In the genomic region with DNA sequence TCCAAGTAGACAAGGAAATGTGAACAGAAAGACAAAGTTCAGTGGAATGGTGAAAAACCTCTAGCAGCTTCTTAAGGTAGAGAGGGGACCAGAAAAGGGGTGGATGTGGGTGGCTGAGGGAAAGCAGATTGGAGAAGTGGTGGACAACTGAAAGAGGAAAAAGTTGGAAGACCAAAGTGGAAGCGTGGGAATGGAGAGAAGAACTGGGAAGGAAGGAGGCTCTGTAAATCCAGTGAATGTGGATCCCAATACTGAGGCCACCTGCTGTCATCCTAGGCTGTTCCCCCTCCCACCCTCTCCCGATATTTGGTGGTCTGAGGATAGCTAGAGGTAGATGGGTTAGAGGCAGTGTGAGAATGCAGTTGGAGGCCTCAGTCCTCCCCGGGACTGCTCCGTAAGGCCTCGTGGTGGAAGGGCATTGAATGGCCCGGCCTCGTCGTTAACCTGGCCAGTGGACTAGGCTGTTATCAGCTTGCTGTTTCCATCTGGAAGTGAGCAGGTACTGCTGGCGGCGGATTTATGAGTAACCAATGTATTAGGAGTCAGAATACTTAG, we compare ENCODE assay signal across 8 cellular contexts. TPM values are rescaled to one million over a fixed set of nuclear protein-coding genes. Genes with fewer than 3 reads are reported as not detected.
A peak's percentile ranks its signal among the peaks of the same experiment; 100 is the strongest.
DNase-seq lines count a peak whose midpoint lies in the region; ATAC-seq and TF ChIP-seq lines count a peak whose summit lies in the region.

No MANE protein-coding gene starts in this region.

- H3K4me3 Mint-ChIP-seq in CD14-positive monocyte (peak overlapping the region; percentile 93 to 95), IgD-negative memory B cell (peak overlapping the region; percentile 94 to 96 (median 96))
- peak overlapping the region; percentile 79 to 89 for H3K4me3 Mint-ChIP-seq in stimulated activated naive CD8-positive, alpha-beta T cell treated with anti-CD3 and anti-CD28 coated beads, Interleukin-15, amount 100 ng/mL, for 72 hours

- H3K9me3 Mint-ChIP-seq in CD14-positive monocyte: peaks cover 0 to 2% (median 0%) of the 10 kb centered on the region in 7 donors
- no peaks in the 10 kb centered on the region for H3K9me3 Mint-ChIP-seq in IgD-negative memory B cell
- H3K9me3 Mint-ChIP-seq in stimulated activated naive CD8-positive, alpha-beta T cell treated with anti-CD3 and anti-CD28 coated beads, Interleukin-15, amount 100 ng/mL, for 72 hours: no peaks in the 10 kb centered on the region

- no peaks in the 10 kb centered on the region for H3K27me3 ChIP-seq in ascending aorta

- H3K9me3 ChIP-seq in ascending aorta: no peaks in the 10 kb centered on the region

- no peaks in the 10 kb centered on the region for H3K36me3 ChIP-seq in ascending aorta

- no peak for DNase-seq in CD14-positive monocyte (ENCODE audit: low spot score)
- no peak for DNase-seq in ascending aorta (ENCODE audit: low spot score in 2 of 2)
- DNase-seq in islet precursor cell: peak; percentile 80
- peak in 1 of 2 donors; percentile 17 for DNase-seq in stimulated activated naive CD8-positive, alpha-beta T cell treated with anti-CD3 and anti-CD28 coated beads, Interleukin-15, amount 100 ng/mL, for 72 hours
- DNase-seq in NCI-H187 treated with DMSO at 0.1 percent for 48 hours (lab: John Stamatoyannopoulos, UW): no peak
- no peak for DNase-seq in NCI-H1694 (lab: John Stamatoyannopoulos, UW)
- no peak for DNase-seq in GM03348 (ENCODE audit: low spot score)

- H3K4me3 ChIP-seq in ascending aorta: peak overlapping the region; percentile 98

- peaks cover 4 to 15% of the 10 kb centered on the region in 2 donors for H3K4me1 ChIP-seq in ascending aorta

- H3K36me3 Mint-ChIP-seq in CD14-positive monocyte: peaks cover 0 to 3% of the 10 kb centered on the region in 2 donors
- H3K36me3 Mint-ChIP-seq in IgD-negative memory B cell: peaks cover 4% of the 10 kb centered on the region

- H3K4me1 Mint-ChIP-seq in CD14-positive monocyte (peaks cover 11% of the 10 kb centered on the region), IgD-negative memory B cell (peaks cover 15 to 19% (median 18%) of the 10 kb centered on the region in 3 donors)
- peaks cover 20% of the 10 kb centered on the region for H3K4me1 Mint-ChIP-seq in stimulated activated naive CD8-positive, alpha-beta T cell treated with anti-CD3 and anti-CD28 coated beads, Interleukin-15, amount 100 ng/mL, for 72 hours

- TF ChIP-seq CTCF in CD14-positive monocyte (IDR thresholded peaks at IDR 0.05) (no peak), ascending aorta (IDR thresholded peaks at IDR 0.05) (no peak)

- H3K27ac Mint-ChIP-seq in CD14-positive monocyte (peak overlapping the region; percentile 82 to 89 (median 85)), IgD-negative memory B cell (peak overlapping the region; percentile 96 to 97 (median 97))
- H3K27ac Mint-ChIP-seq in stimulated activated naive CD8-positive, alpha-beta T cell treated with anti-CD3 and anti-CD28 coated beads, Interleukin-15, amount 100 ng/mL, for 72 hours: peak overlapping the region; percentile 95 to 99

- intact Hi-C loops in CD14-positive monocyte (cut with micrococcal nuclease): loop anchor here (2.0 to 10.0 kb wide), 3 partner anchors 20 to 46 kb away; a partner anchor contains a TSS
- intact Hi-C loops in ascending aorta (cut with DNase I): loop anchor here (1.0 to 10.0 kb wide), 6 partner anchors 20 to 454 kb away; a partner anchor contains a TSS

- ATAC-seq in stimulated activated naive CD8-positive, alpha-beta T cell treated with anti-CD3 and anti-CD28 coated beads, Interleukin-15, amount 100 ng/mL, for 72 hours: no peak

- peak overlapping the region; percentile 99 for H3K27ac ChIP-seq in ascending aorta

- H3K27me3 Mint-ChIP-seq in CD14-positive monocyte (ENCODE audit: low read depth in 3 of 3): peaks cover 0 to 2% (median 0%) of the 10 kb centered on the region in 3 donors
- no peaks in the 10 kb centered on the region for H3K27me3 Mint-ChIP-seq in IgD-negative memory B cell
- H3K27me3 Mint-ChIP-seq in stimulated activated naive CD8-positive, alpha-beta T cell treated with anti-CD3 and anti-CD28 coated beads, Interleukin-15, amount 100 ng/mL, for 72 hours: no peaks in the 10 kb centered on the region

RNA-seq across cellular contexts. Expression of a gene that starts 0.8 kb away (rescaled TPM):
- under 1 TPM in 1 of 2 donors, not detected in 1; 0.65 TPM for polyA plus RNA-seq in CD14-positive monocyte
- 3.2 TPM for polyA plus RNA-seq in IgD-negative memory B cell
- total RNA-seq in ascending aorta: 24.7 TPM

RNA-seq across cellular contexts. Expression of a gene that starts 19.9 kb away (rescaled TPM):
- polyA plus RNA-seq in CD14-positive monocyte: 1,000 to 10,000 TPM; 1,697 to 2,004 TPM
- polyA plus RNA-seq in IgD-negative memory B cell: 1,104 TPM
- 212 TPM for total RNA-seq in ascending aorta

RNA-seq across cellular contexts. Expression of a gene that starts 45.7 kb away (rescaled TPM):
- 10 to 100 TPM in 1 of 2 donors, 1 to 10 TPM in 1; 7.1 to 14.2 TPM for polyA plus RNA-seq in CD14-positive monocyte
- polyA plus RNA-seq in IgD-negative memory B cell: 10.3 TPM
- 3.0 TPM for total RNA-seq in ascending aorta

RNA-seq across cellular contexts. Expression of a gene that starts 51.5 kb away (rescaled TPM):
- polyA plus RNA-seq in CD14-positive monocyte: 1 to 10 TPM; 3.0 to 6.6 TPM
- polyA plus RNA-seq in IgD-negative memory B cell: 82.1 TPM
- 27.4 TPM for total RNA-seq in ascending aorta
